In genomic region chr7:130136579-130137167, GRCh38 we compare ENCODE assay signal across 1 cellular context.
TF ChIP-seq lines count a peak whose summit lies in the region.

No MANE protein-coding gene starts in this region.

TF ChIP-seq in K562, 482 proteins besides CTCF, POLR2A, EP300 and RAD21 (continued from another document and continues in another):
- TF ChIP-seq SRSF9 (IDR thresholded peaks at IDR 0.05; ENCODE audit: borderline replicate concordance, low read depth, low read length) (no peak), ZNF143 (CRISPR knock-in tag; IDR thresholded peaks at IDR 0.05) (no peak; the same call in 1 of the 2 replicates), MAZ (CRISPR knock-in tag; conservative IDR thresholded peaks at IDR 0.05 in 1 of 2, IDR thresholded peaks at IDR 0.05 in 1 of 2) (no peak), SREBF2 (CRISPR knock-in tag; IDR thresholded peaks at IDR 0.05) (no peak), DMBX1 (CRISPR knock-in tag; IDR thresholded peaks at IDR 0.05; ENCODE audit: borderline replicate concordance) (no peak), PTRF (tag; IDR thresholded peaks at IDR 0.05) (no peak), ZNF384 (IDR thresholded peaks at IDR 0.05; ENCODE audit: low read depth, low read length) (no peak), TRIM24 (IDR thresholded peaks at IDR 0.05) (no peak), DDX20 (tag; IDR thresholded peaks at IDR 0.05; ENCODE audit: low read depth) (no peak; the same call in 1 of the 2 replicates), ZNF551 (CRISPR knock-in tag; IDR thresholded peaks at IDR 0.05) (no peak), ZNF639 (CRISPR knock-in tag; conservative IDR thresholded peaks at IDR 0.05 in 1 of 2, IDR thresholded peaks at IDR 0.05 in 1 of 2) (no peak; a peak in 1 of 4 replicates), BMI1 (IDR thresholded peaks at IDR 0.05; ENCODE audit: low read length) (no peak), RNF2 (IDR thresholded peaks at IDR 0.05) (no peak), CBFA2T2 (conservative IDR thresholded peaks at IDR 0.05) (no peak), GABPB1 (CRISPR knock-in tag; IDR thresholded peaks at IDR 0.05) (no peak; the same call in 1 of the 2 replicates), SIN3B (IDR thresholded peaks at IDR 0.05; ENCODE audit: low read depth) (no peak), ZKSCAN1 (IDR thresholded peaks at IDR 0.05; ENCODE audit: low read depth, low read length) (no peak), E2F3 (CRISPR knock-in tag; IDR thresholded peaks at IDR 0.05) (no peak), ETS1 (conservative IDR thresholded peaks at IDR 0.05; ENCODE audit: control insufficient read depth, low read depth, low read length) (no peak), SAP30 (IDR thresholded peaks at IDR 0.05; ENCODE audit: borderline replicate concordance, insufficient read depth, low read depth, low read length, poor library complexity, severe bottlenecking) (peak; percentile 38), RFX7 (CRISPR knock-in tag; IDR thresholded peaks at IDR 0.05) (no peak), CSDE1 (IDR thresholded peaks at IDR 0.05) (no peak), ZNF696 (CRISPR knock-in tag; conservative IDR thresholded peaks at IDR 0.05) (no peak), YBX1 (IDR thresholded peaks at IDR 0.05) (no peak), CXXC5 (CRISPR knock-in tag; IDR thresholded peaks at IDR 0.05) (0 out of 2 replicates have a peak, but pooled peaks have one; percentile 39), SMARCC2 (IDR thresholded peaks at IDR 0.05; ENCODE audit: low read depth) (no peak), ZNF174 (CRISPR knock-in tag; IDR thresholded peaks at IDR 0.05) (no peak), MAX (CRISPR knock-in tag; IDR thresholded peaks at IDR 0.05) (no peak), E4F1 (CRISPR knock-in tag; IDR thresholded peaks at IDR 0.05; ENCODE audit: borderline replicate concordance) (no peak), U2AF2 (optimal IDR thresholded peaks at IDR 0.05; ENCODE audit: low read depth, low read length) (no peak), ZNF395 (CRISPR knock-in tag; IDR thresholded peaks at IDR 0.05) (peak; percentile 18; the same call in 1 of the 2 replicates), L3MBTL2 (IDR thresholded peaks at IDR 0.05) (peak; percentile 60), TCF3 (CRISPR knock-in tag; IDR thresholded peaks at IDR 0.05) (no peak), ZNF445 (CRISPR knock-in tag; IDR thresholded peaks at IDR 0.05; ENCODE audit: low read depth) (no peak), MTF1 (CRISPR knock-in tag; IDR thresholded peaks at IDR 0.05; ENCODE audit: borderline replicate concordance) (no peak), CBX5 (IDR thresholded peaks at IDR 0.05; ENCODE audit: borderline replicate concordance, low read depth) (no peak), ZNF175 (CRISPR knock-in tag; IDR thresholded peaks at IDR 0.05; ENCODE audit: low read depth) (peak; percentile 11; the same call in 1 of the 2 replicates), HIVEP1 (CRISPR knock-in tag; IDR thresholded peaks at IDR 0.05) (no peak), ZNF766 (CRISPR knock-in tag; conservative IDR thresholded peaks at IDR 0.05) (peak; percentile 88), ZNF717 (CRISPR knock-in tag; IDR thresholded peaks at IDR 0.05) (no peak), MYNN (IDR thresholded peaks at IDR 0.05) (peak; percentile 46; the same call in 1 of the 2 replicates), MYNN (CRISPR knock-in tag; IDR thresholded peaks at IDR 0.05) (no peak), NR0B1 (IDR thresholded peaks at IDR 0.05; ENCODE audit: partially characterized antibody) (no peak), RAD51 (IDR thresholded peaks at IDR 0.05; ENCODE audit: borderline replicate concordance, low read depth) (no peak), TAL1 (IDR thresholded peaks at IDR 0.05) (no peak), TSC22D4 (tag; IDR thresholded peaks at IDR 0.05) (no peak), KAT8 (IDR thresholded peaks at IDR 0.05; ENCODE audit: low read depth) (no peak), ZNF644 (tag; IDR thresholded peaks at IDR 0.05; ENCODE audit: low read depth) (peak; percentile 24), ZNF830 (CRISPR knock-in tag; IDR thresholded peaks at IDR 0.05) (no peak), SUPT5H (IDR thresholded peaks at IDR 0.05) (no peak), MYC (IDR thresholded peaks at IDR 0.05; ENCODE audit: low read depth, low read length) (0 out of 2 replicates have a peak, but pooled peaks have one; percentile 20), MYC (CRISPR knock-in tag; IDR thresholded peaks at IDR 0.05; ENCODE audit: borderline replicate concordance, low read depth) (no peak), CREB1 (IDR thresholded peaks at IDR 0.05) (no peak), CREB1 (CRISPR knock-in tag; IDR thresholded peaks at IDR 0.05) (no peak), XRCC4 (IDR thresholded peaks at IDR 0.05; ENCODE audit: extremely low read depth, insufficient read depth, insufficient read length) (no peak), ZNF740 (CRISPR knock-in tag; IDR thresholded peaks at IDR 0.05) (no peak), ZNF740 (tag; IDR thresholded peaks at IDR 0.05) (0 out of 4 replicates have a peak, but pooled peaks of 1 of the 2 experiments have one; percentile 23)
- TF ChIP-seq, protein P1, sequence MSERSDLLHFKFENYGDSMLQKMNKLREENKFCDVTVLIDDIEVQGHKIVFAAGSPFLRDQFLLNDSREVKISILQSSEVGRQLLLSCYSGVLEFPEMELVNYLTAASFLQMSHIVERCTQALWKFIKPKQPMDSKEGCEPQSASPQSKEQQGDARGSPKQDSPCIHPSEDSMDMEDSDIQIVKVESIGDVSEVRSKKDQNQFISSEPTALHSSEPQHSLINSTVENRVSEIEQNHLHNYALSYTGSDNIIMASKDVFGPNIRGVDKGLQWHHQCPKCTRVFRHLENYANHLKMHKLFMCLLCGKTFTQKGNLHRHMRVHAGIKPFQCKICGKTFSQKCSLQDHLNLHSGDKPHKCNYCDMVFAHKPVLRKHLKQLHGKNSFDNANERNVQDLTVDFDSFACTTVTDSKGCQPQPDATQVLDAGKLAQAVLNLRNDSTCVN (CRISPR knock-in tag; IDR thresholded peaks at IDR 0.05), result no peak
- TF ChIP-seq, protein P2, sequence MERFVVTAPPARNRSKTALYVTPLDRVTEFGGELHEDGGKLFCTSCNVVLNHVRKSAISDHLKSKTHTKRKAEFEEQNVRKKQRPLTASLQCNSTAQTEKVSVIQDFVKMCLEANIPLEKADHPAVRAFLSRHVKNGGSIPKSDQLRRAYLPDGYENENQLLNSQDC (CRISPR knock-in tag; IDR thresholded peaks at IDR 0.05), result no peak
- TF ChIP-seq, protein P3, sequence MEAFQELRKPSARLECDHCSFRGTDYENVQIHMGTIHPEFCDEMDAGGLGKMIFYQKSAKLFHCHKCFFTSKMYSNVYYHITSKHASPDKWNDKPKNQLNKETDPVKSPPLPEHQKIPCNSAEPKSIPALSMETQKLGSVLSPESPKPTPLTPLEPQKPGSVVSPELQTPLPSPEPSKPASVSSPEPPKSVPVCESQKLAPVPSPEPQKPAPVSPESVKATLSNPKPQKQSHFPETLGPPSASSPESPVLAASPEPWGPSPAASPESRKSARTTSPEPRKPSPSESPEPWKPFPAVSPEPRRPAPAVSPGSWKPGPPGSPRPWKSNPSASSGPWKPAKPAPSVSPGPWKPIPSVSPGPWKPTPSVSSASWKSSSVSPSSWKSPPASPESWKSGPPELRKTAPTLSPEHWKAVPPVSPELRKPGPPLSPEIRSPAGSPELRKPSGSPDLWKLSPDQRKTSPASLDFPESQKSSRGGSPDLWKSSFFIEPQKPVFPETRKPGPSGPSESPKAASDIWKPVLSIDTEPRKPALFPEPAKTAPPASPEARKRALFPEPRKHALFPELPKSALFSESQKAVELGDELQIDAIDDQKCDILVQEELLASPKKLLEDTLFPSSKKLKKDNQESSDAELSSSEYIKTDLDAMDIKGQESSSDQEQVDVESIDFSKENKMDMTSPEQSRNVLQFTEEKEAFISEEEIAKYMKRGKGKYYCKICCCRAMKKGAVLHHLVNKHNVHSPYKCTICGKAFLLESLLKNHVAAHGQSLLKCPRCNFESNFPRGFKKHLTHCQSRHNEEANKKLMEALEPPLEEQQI (IDR thresholded peaks at IDR 0.05), result no peak
- TF ChIP-seq, protein P4, sequence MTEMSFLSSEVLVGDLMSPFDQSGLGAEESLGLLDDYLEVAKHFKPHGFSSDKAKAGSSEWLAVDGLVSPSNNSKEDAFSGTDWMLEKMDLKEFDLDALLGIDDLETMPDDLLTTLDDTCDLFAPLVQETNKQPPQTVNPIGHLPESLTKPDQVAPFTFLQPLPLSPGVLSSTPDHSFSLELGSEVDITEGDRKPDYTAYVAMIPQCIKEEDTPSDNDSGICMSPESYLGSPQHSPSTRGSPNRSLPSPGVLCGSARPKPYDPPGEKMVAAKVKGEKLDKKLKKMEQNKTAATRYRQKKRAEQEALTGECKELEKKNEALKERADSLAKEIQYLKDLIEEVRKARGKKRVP (CRISPR knock-in tag; IDR thresholded peaks at IDR 0.05), result no peak; the same call in 1 of the 2 replicates
- TF ChIP-seq, protein P5, sequence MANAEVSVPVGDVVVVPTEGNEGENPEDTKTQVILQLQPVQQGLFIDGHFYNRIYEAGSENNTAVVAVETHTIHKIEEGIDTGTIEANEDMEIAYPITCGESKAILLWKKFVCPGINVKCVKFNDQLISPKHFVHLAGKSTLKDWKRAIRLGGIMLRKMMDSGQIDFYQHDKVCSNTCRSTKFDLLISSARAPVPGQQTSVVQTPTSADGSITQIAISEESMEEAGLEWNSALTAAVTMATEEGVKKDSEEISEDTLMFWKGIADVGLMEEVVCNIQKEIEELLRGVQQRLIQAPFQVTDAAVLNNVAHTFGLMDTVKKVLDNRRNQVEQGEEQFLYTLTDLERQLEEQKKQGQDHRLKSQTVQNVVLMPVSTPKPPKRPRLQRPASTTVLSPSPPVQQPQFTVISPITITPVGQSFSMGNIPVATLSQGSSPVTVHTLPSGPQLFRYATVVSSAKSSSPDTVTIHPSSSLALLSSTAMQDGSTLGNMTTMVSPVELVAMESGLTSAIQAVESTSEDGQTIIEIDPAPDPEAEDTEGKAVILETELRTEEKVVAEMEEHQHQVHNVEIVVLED (CRISPR knock-in tag; IDR thresholded peaks at IDR 0.05), result no peak
